Comparison of ENCODE assay signal across 25 cellular contexts in genomic region chr3:139197251-139197650, GRCh38.
"Had no signal": no experiment of that assay in that cellular context is flagged by ENCODE, and none has a peak within 500 bp of the region (broad histone marks: within the 10 kb centered on the region; RNA-seq: fewer than 3 reads in every experiment).

No MANE protein-coding gene starts in this region.

- H3K36me3 ChIP-seq: colonic mucosa, esophagus muscularis mucosa, esophagus squamous epithelium, gastrocnemius medialis, gastroesophageal sphincter, heart left ventricle, heart right ventricle had no signal

- H3K4me3 Mint-ChIP-seq: dendritic cell treated with granulocyte-macrophage colony-stimulating factor and Interleukin-4, amounts not matched to agents 40 ng/mL and 50 ng/mL, for 4 days; effector memory CD8-positive, alpha-beta T cell; endodermal cell had no signal

- DNase-seq: colonic mucosa; cortex of kidney; dermis blood vessel endothelial cell; dorsolateral prefrontal cortex; effector CD4-positive, alpha-beta T cell; effector CD8-positive, alpha-beta T cell; effector memory CD4-positive, alpha-beta T cell; effector memory CD8-positive, alpha-beta T cell; endodermal cell; erythroblast; esophagus squamous epithelium; foreskin fibroblast; foreskin keratinocyte; foreskin melanocyte; gastrocnemius medialis; glutamatergic neuron; head of caudate nucleus; heart left ventricle; heart right ventricle had no signal

- ATAC-seq: effector memory CD8-positive, alpha-beta T cell; esophagus mucosa; foreskin keratinocyte; gastrocnemius medialis; gastroesophageal sphincter; heart left ventricle; heart right ventricle had no signal

- H3K27me3 Mint-ChIP-seq: dendritic cell treated with granulocyte-macrophage colony-stimulating factor and Interleukin-4, amounts not matched to agents 40 ng/mL and 50 ng/mL, for 4 days had no signal

- H3K4me1 ChIP-seq: foreskin keratinocyte, gastrocnemius medialis had no signal

- H3K27ac ChIP-seq: colonic mucosa, coronary artery, dorsolateral prefrontal cortex, epithelial cell of prostate, esophagus muscularis mucosa, esophagus squamous epithelium, foreskin keratinocyte, gastrocnemius medialis, gastroesophageal sphincter, heart left ventricle, heart right ventricle had no signal

- H3K4me3 ChIP-seq: colonic mucosa, coronary artery, dorsolateral prefrontal cortex, esophagus muscularis mucosa, esophagus squamous epithelium, gastrocnemius medialis, gastroesophageal sphincter, heart left ventricle, heart right ventricle had no signal

- H3K27me3 ChIP-seq: colonic mucosa, esophagus muscularis mucosa, esophagus squamous epithelium, foreskin keratinocyte, gastrocnemius medialis, gastroesophageal sphincter, heart left ventricle, heart right ventricle had no signal

- H3K27ac Mint-ChIP-seq: dendritic cell treated with granulocyte-macrophage colony-stimulating factor and Interleukin-4, amounts not matched to agents 40 ng/mL and 50 ng/mL, for 4 days; effector memory CD8-positive, alpha-beta T cell; endodermal cell had no signal

- H3K9me3 ChIP-seq: colonic mucosa, gastrocnemius medialis had no signal
